Comparison of ENCODE assay signal across 15 cellular contexts in genomic region chr2:100632021-100632420, GRCh38.
A peak's percentile ranks its signal among the peaks of the same experiment; 100 is the strongest.
DNase-seq lines count a peak whose midpoint lies in the region; TF ChIP-seq lines count a peak whose summit lies in the region.
"Had no signal": no experiment of that assay in that cellular context is flagged by ENCODE, and none has a peak within 500 bp of the region (broad histone marks: within the 10 kb centered on the region; RNA-seq: fewer than 3 reads in every experiment).

No MANE protein-coding gene starts in this region.

- no peak overlapping the region for H3K4me3 ChIP-seq in prostate gland
- H3K4me3 ChIP-seq: GM12878, GM23338 had no signal

- H3K27ac Mint-ChIP-seq in activated CD4-positive, alpha-beta T cell treated with anti-CD3 and anti-CD28 coated beads, Interleukin-2, amount 10 ng/mL, durations not matched to agents 7 days and 5 days: peak overlapping the region; percentile 21
- H3K27ac Mint-ChIP-seq: CD8-positive, alpha-beta T cell; GM23338 had no signal

- H3K4me1 ChIP-seq in prostate gland (replicated peaks): no peaks in the 10 kb centered on the region

- peaks cover 8% of the 10 kb centered on the region for H3K27me3 Mint-ChIP-seq in activated CD4-positive, alpha-beta T cell treated with anti-CD3 and anti-CD28 coated beads, Interleukin-2, amount 10 ng/mL, durations not matched to agents 7 days and 5 days

- no peak overlapping the region for H3K4me3 Mint-ChIP-seq in activated CD4-positive, alpha-beta T cell treated with anti-CD3 and anti-CD28 coated beads, Interleukin-2, amount 10 ng/mL, durations not matched to agents 7 days and 5 days
- H3K4me3 Mint-ChIP-seq: CD14-positive monocyte; CD8-positive, alpha-beta T cell; GM23338 had no signal

- H3K4me1 Mint-ChIP-seq in activated CD4-positive, alpha-beta T cell treated with anti-CD3 and anti-CD28 coated beads, Interleukin-2, amount 10 ng/mL, durations not matched to agents 7 days and 5 days: peaks cover 25% of the 10 kb centered on the region

- POLR2A ChIA-PET in activated CD4-positive, alpha-beta T cell treated with anti-CD3 and anti-CD28 coated beads, Interleukin-2, amount 10 ng/mL, durations not matched to agents 7 days and 5 days (lab: Charles Lee): no interaction called here

- H3K36me3 Mint-ChIP-seq in activated CD4-positive, alpha-beta T cell treated with anti-CD3 and anti-CD28 coated beads, Interleukin-2, amount 10 ng/mL, durations not matched to agents 7 days and 5 days (ENCODE audit: low read depth): no peaks in the 10 kb centered on the region
- H3K36me3 Mint-ChIP-seq: CD14-positive monocyte; CD8-positive, alpha-beta T cell had no signal

- H3K27ac ChIP-seq in prostate gland: no peak overlapping the region
- H3K27ac ChIP-seq: 22Rv1 had no signal

- DNase-seq in DMS53 (lab: John Stamatoyannopoulos, UW) (peak; percentile 41), DMS53 treated with DMSO at 0.1 percent for 48 hours (lab: John Stamatoyannopoulos, UW; ENCODE audit: unreplicated experiment) (no peak), islet precursor cell (peak; percentile 23), prostate gland (ENCODE audit: low spot score) (no peak)
- no peak for DNase-seq in activated CD4-positive, alpha-beta T cell treated with anti-CD3 and anti-CD28 coated beads, Interleukin-2, amount 10 ng/mL, durations not matched to agents 7 days and 5 days
- no peak for DNase-seq in activated CD4-positive, alpha-beta T cell treated with anti-CD3 and anti-CD28 coated beads for 4 hours
- no peak for DNase-seq in stimulated activated CD4-positive, alpha-beta T cell treated with anti-CD3 and anti-CD28 coated beads, Interleukin-12 subunit alpha, Interleukin-12 subunit beta, amount 100 ng/mL, for 4 hours
- DNase-seq: CD8-positive, alpha-beta T cell; COR-L47; DMS153; H7 had no signal

- peaks cover 5% of the 10 kb centered on the region for H3K9me3 Mint-ChIP-seq in activated CD4-positive, alpha-beta T cell treated with anti-CD3 and anti-CD28 coated beads, Interleukin-2, amount 10 ng/mL, durations not matched to agents 7 days and 5 days
- H3K9me3 Mint-ChIP-seq: CD8-positive, alpha-beta T cell; GM23338 had no signal

- CTCF ChIA-PET in activated CD4-positive, alpha-beta T cell treated with anti-CD3 and anti-CD28 coated beads, Interleukin-2, amount 10 ng/mL, durations not matched to agents 7 days and 5 days (lab: Charles Lee): no interaction called here

- 90% methylated on average over 7 of the region's 7 CpGs for WGBS in prostate gland

- TF ChIP-seq CTCF in prostate gland (IDR thresholded peaks at IDR 0.05): no peak

- intact Hi-C loops in prostate gland (cut with DNase I): no loop called here

- no peaks in the 10 kb centered on the region for H3K9me3 ChIP-seq in prostate gland

- no peaks in the 10 kb centered on the region for H3K27me3 ChIP-seq in prostate gland (replicated peaks; ENCODE audit: insufficient read depth)

- no peak for TF ChIP-seq POLR2A in prostate gland (IDR thresholded peaks at IDR 0.05)

- H3K36me3 ChIP-seq in prostate gland: no peaks in the 10 kb centered on the region

Comparison
In these comparisons a context has a peak if more than half of its experiments do, and no peak if none do; other contexts are left out.
1. DNase-seq: peak in DMS53 (single experiment) and islet precursor cell (single experiment); none in DMS53 treated with DMSO at 0.1 percent for 48 hours (single experiment), activated CD4-positive, alpha-beta T cell treated with anti-CD3 and anti-CD28 coated beads, Interleukin-2, amount 10 ng/mL, durations not matched to agents 7 days and 5 days (single experiment), activated CD4-positive, alpha-beta T cell treated with anti-CD3 and anti-CD28 coated beads for 4 hours (0 of 2), prostate gland (single experiment) and stimulated activated CD4-positive, alpha-beta T cell treated with anti-CD3 and anti-CD28 coated beads, Interleukin-12 subunit alpha, Interleukin-12 subunit beta, amount 100 ng/mL, for 4 hours (single experiment).